In genomic region chr1:221910222-221910621, GRCh38 we compare ENCODE assay signal across 17 cellular contexts.
DNase-seq lines count a peak whose midpoint lies in the region; ATAC-seq and TF ChIP-seq lines count a peak whose summit lies in the region.
"Had no signal": no experiment of that assay in that cellular context is flagged by ENCODE, and none has a peak within 500 bp of the region (broad histone marks: within the 10 kb centered on the region; RNA-seq: fewer than 3 reads in every experiment).

No MANE protein-coding gene starts in this region.

- no peak overlapping the region for H3K9ac ChIP-seq in mesendoderm (ENCODE audit: low read length)

- no peak overlapping the region for H2BK5ac ChIP-seq in mesendoderm (ENCODE audit: low read length)

- H3K23ac ChIP-seq in mesendoderm (ENCODE audit: low read length): no peak overlapping the region

- H3K4me1 ChIP-seq in mesendoderm (ENCODE audit: control insufficient read depth, low read depth, low read length): no peaks in the 10 kb centered on the region

- no peaks in the 10 kb centered on the region for H3K36me3 ChIP-seq in mesendoderm (ENCODE audit: control insufficient read depth, insufficient read depth, low read length)

- no peaks in the 10 kb centered on the region for H3K79me2 ChIP-seq in mesendoderm (ENCODE audit: control insufficient read depth, insufficient read depth, low read length)

- no peak overlapping the region for H4K5ac ChIP-seq in mesendoderm (ENCODE audit: low read length)

- no peaks in the 10 kb centered on the region for H3K27me3 ChIP-seq in mesendoderm (ENCODE audit: insufficient read depth, low read length, poor library complexity)

- TF ChIP-seq POLR2A in GM18505 (IDR thresholded peaks at IDR 0.05; ENCODE audit: borderline replicate concordance, extremely low read depth, insufficient read depth, insufficient read length): no peak

- no peak overlapping the region for H2BK120ac ChIP-seq in mesendoderm (ENCODE audit: low read depth, low read length)

- H3K4ac ChIP-seq in mesendoderm (ENCODE audit: low read depth, low read length): peak overlapping the region; percentile 48

- no peak overlapping the region for H3K18ac ChIP-seq in mesendoderm (ENCODE audit: low read length)

- ATAC-seq in GM18867 (IDR thresholded peaks at IDR 0.05; ENCODE audit: unreplicated experiment) (peak; percentile 83), GM21515 (IDR thresholded peaks at IDR 0.05; ENCODE audit: unreplicated experiment) (peak; percentile 55), HG03354 (IDR thresholded peaks at IDR 0.05; ENCODE audit: poor library complexity, severe bottlenecking, unreplicated experiment) (peak; percentile 79), GM18505 (IDR thresholded peaks at IDR 0.05; ENCODE audit: unreplicated experiment) (no peak)
- ATAC-seq: GM23338, SK-N-SH treated with all-trans-retinoic acid at 6 μM for 48 hours had no signal

- no CpG with 5 or more reads among the region's 4 CpGs for WGBS in mesendoderm (ENCODE audit: extremely low coverage, insufficient coverage, low lambda C conversion rate)

- H3K27ac ChIP-seq in mesendoderm (ENCODE audit: low read depth, low read length): no peak overlapping the region

- no peaks in the 10 kb centered on the region for H3K79me1 ChIP-seq in mesendoderm (ENCODE audit: low read length)

- no peak overlapping the region for H2AK5ac ChIP-seq in mesendoderm (ENCODE audit: low read length)

- no peak overlapping the region for H3K4me2 ChIP-seq in mesendoderm (ENCODE audit: low read length)
- H3K4me2 ChIP-seq: GM23338 had no signal

- H2BK15ac ChIP-seq in mesendoderm (replicated peaks; ENCODE audit: low read depth): no peak overlapping the region

- no peak overlapping the region for H3K4me3 ChIP-seq in mesendoderm (ENCODE audit: low read length)
- H3K4me3 ChIP-seq: GM23338 had no signal

- H3K56ac ChIP-seq in mesendoderm (ENCODE audit: low read length): no peak overlapping the region

- DNase-seq in mesendoderm: no peak
- DNase-seq in NCI-H1105 treated with DMSO at 0.1 percent for 48 hours (lab: John Stamatoyannopoulos, UW): no peak
- no peak for DNase-seq in DMS53 (lab: John Stamatoyannopoulos, UW)
- DNase-seq in activated effector memory CD4-positive, alpha-beta T cell treated with Interleukin-2 at 50 U/mL for 16 hours: no peak
- DNase-seq: EL, KBM-7, NCI-H1092, NCI-H1694, NCI-H2171, NCI-H774, SHP77 had no signal

- no peak overlapping the region for H4K8ac ChIP-seq in mesendoderm (ENCODE audit: low read depth, low read length)
